Comparison of ENCODE assay signal across 22 cellular contexts in the genomic region with DNA sequence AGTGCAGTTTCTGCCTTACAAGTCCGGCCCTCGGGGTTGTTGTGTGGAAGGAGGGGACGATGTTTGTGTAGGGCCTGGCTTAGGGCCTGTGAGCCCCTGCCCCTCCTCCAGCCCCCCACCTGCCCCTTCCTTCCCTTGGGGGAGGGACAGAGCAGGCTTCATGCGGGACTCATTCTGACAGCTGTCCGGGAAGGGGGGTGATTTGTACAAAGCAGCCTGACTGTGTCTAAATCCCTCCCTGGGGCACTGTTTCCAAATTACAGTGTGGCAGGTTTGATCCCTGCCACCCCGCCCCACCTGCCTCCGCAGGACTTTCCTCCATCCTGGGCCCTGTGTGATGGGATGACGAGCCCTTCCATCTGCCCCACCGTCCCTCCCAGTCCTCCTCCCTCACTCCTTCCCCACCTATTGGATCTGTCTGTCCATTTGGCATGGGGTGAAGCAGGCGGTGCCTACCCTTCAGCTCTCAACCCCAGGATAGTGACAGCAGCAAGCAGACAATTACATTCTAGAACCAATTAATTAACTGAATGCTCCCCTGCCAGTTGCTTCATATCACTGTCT.
DNase-seq lines count a peak whose midpoint lies in the region; ATAC-seq, FAIRE-seq and TF ChIP-seq lines count a peak whose summit lies in the region.
"Had no signal": no experiment of that assay in that cellular context is flagged by ENCODE, and none has a peak within 500 bp of the region (broad histone marks: within the 10 kb centered on the region; RNA-seq: fewer than 3 reads in every experiment).

No MANE protein-coding gene starts in this region.

- FAIRE-seq in RCC 7860 (lab: Jason Lieb, UNC) = no peak
- FAIRE-seq: A204.1, D721Med, GM12892 had no signal

- peak overlapping the region; percentile 98 for H3K27ac ChIP-seq in RWPE1
- H3K27ac ChIP-seq: HL-60, Peyer's patch had no signal

- ATAC-seq in HG02852 (IDR thresholded peaks at IDR 0.05; ENCODE audit: unreplicated experiment) (no peak), GM21423 (IDR thresholded peaks at IDR 0.05; ENCODE audit: unreplicated experiment) (no peak)
- no peak for ATAC-seq in stimulated activated naive CD8-positive, alpha-beta T cell treated with anti-CD3 and anti-CD28 coated beads, Interleukin-15, amount 100 ng/mL, for 72 hours

- peaks cover 6% of the 10 kb centered on the region for H3K27me3 Mint-ChIP-seq in glutamatergic neuron (ENCODE audit: unreplicated experiment)
- no peaks in the 10 kb centered on the region for H3K27me3 Mint-ChIP-seq in stimulated activated naive CD8-positive, alpha-beta T cell treated with anti-CD3 and anti-CD28 coated beads, Interleukin-15, amount 100 ng/mL, for 72 hours

- CTCF ChIA-PET in RWPE1 (lab: Yijun Ruan, JAX) = interaction anchor here (0.6 kb wide), 1 partner anchor 589 kb away, joined by 3 read pairs; no protein-coding TSS in a partner anchor

- no peaks in the 10 kb centered on the region for H3K36me3 Mint-ChIP-seq in glutamatergic neuron (ENCODE audit: unreplicated experiment)

- H3K27ac Mint-ChIP-seq in glutamatergic neuron (ENCODE audit: unreplicated experiment) = no peak overlapping the region
- no peak overlapping the region for H3K27ac Mint-ChIP-seq in stimulated activated naive CD8-positive, alpha-beta T cell treated with anti-CD3 and anti-CD28 coated beads, Interleukin-15, amount 100 ng/mL, for 72 hours
- H3K27ac Mint-ChIP-seq: HFFc6 had no signal

- no peak overlapping the region for H3K4me3 Mint-ChIP-seq in glutamatergic neuron (ENCODE audit: unreplicated experiment)
- no peak overlapping the region for H3K4me3 Mint-ChIP-seq in stimulated activated naive CD8-positive, alpha-beta T cell treated with anti-CD3 and anti-CD28 coated beads, Interleukin-15, amount 100 ng/mL, for 72 hours
- H3K4me3 Mint-ChIP-seq: HFFc6 had no signal

- TF ChIP-seq CTCF in RWPE1 (conservative IDR thresholded peaks at IDR 0.05; ENCODE audit: low read depth) (no peak), glutamatergic neuron (IDR thresholded peaks at IDR 0.05; ENCODE audit: partially characterized antibody, unreplicated experiment) (no peak)

- peak; percentile 12 to 55 for DNase-seq in NCI-H524 (lab: John Stamatoyannopoulos, UW)
- DNase-seq in NCI-H524 treated with DMSO at 0.1 percent for 48 hours (lab: John Stamatoyannopoulos, UW) = no peak
- no peak for DNase-seq in RWPE1 (ENCODE audit: low spot score)
- peak; percentile 50 for DNase-seq in glutamatergic neuron
- DNase-seq in stimulated activated naive CD8-positive, alpha-beta T cell treated with anti-CD3 and anti-CD28 coated beads, Interleukin-15, amount 100 ng/mL, for 72 hours = no peak
- no peak for DNase-seq in RCC 7860 (ENCODE audit: low spot score)
- DNase-seq: C1 segment of cervical spinal cord; HFFc6; NCI-H1048; NCI-H1436; NCI-H1930; NCI-H69; NK-92 treated with Interleukin-12 subunit alpha and Interleukin-12 subunit beta, amount 100 ng/mL, for 24 hours; Peyer's patch; SHP77; SK-N-SH had no signal

- peaks cover 3% of the 10 kb centered on the region for H3K9me3 Mint-ChIP-seq in glutamatergic neuron (ENCODE audit: unreplicated experiment)
- no peaks in the 10 kb centered on the region for H3K9me3 Mint-ChIP-seq in stimulated activated naive CD8-positive, alpha-beta T cell treated with anti-CD3 and anti-CD28 coated beads, Interleukin-15, amount 100 ng/mL, for 72 hours

- no peaks in the 10 kb centered on the region for H3K4me1 Mint-ChIP-seq in glutamatergic neuron (ENCODE audit: low read depth, unreplicated experiment)
- peaks cover 16% of the 10 kb centered on the region for H3K4me1 Mint-ChIP-seq in stimulated activated naive CD8-positive, alpha-beta T cell treated with anti-CD3 and anti-CD28 coated beads, Interleukin-15, amount 100 ng/mL, for 72 hours

- POLR2A ChIA-PET in RWPE1 (lab: Yijun Ruan, JAX; ENCODE audit: low non-redundant PET) = interaction anchor here (0.6 kb wide), 1 partner anchor 359 kb away, joined by 4 read pairs; no protein-coding TSS in a partner anchor

Comparison
In these comparisons a context has a peak if more than half of its experiments do, and no peak if none do; other contexts are left out.
1. DNase-seq: peak in NCI-H524 (2 of 2) and glutamatergic neuron (single experiment); none in NCI-H524 treated with DMSO at 0.1 percent for 48 hours (single experiment), RWPE1 (single experiment), stimulated activated naive CD8-positive, alpha-beta T cell treated with anti-CD3 and anti-CD28 coated beads, Interleukin-15, amount 100 ng/mL, for 72 hours (0 of 2) and RCC 7860 (single experiment).